ENCODE assay signal across 8 cellular contexts in the genomic region with DNA sequence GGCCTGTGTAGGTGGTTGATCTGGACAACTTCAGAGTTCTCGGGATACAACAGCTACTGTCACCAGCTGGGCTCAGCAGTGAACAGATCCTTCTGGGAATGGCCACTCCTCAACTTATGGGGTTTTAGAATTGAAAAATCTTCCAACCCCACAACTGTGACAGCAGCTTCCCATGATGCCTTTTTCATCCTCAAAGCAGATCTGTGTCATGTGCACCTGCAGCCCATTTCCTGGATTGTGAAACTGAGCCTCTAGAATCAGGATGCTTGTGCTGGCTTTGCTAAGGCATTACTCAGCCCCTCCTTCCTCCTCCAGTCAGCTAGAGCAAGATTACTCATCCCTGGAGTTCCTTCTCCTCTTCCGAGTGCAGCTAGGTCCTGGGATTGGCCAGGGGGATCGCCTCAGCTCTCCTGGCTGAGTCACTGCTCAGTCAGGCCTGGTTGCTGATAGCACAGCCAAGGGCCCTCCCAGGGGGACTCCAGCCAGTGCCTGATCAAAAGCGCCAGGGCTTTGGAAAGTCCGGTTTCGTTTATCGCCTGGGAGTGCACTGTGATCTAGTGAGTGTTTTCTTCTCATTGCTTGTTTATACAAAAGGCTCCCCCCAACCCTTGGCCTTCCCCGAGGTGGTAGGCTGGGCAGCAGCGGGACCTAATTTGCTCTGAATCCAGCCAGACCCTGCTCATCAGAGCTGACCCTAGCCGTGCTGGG. TPM values are rescaled to one million over a fixed set of nuclear protein-coding genes. Genes with fewer than 3 reads are reported as not detected.
DNase-seq lines count a peak whose midpoint lies in the region; ATAC-seq lines count a peak whose summit lies in the region.

No MANE protein-coding gene starts in this region.

- peak overlapping the region in 1 of 2 donors; percentile 31 for H3K4me3 ChIP-seq in aorta (ENCODE audit: low read length in 2 of 2)

- H3K4me1 ChIP-seq in aorta (ENCODE audit: control insufficient read depth in 1 of 2, insufficient read depth in 2 of 2, low read length in 2 of 2): peaks cover 0 to 5% of the 10 kb centered on the region in 2 donors

- intact Hi-C loops in left cardiac atrium (cut with DNase I) (loop anchor here in 1 of 2 donors (10.0 kb wide), 1 partner anchor 49 kb away; no protein-coding TSS in a partner anchor), aorta (cut with DNase I) (no loop called here)

- H3K36me3 ChIP-seq in aorta (ENCODE audit: control insufficient read depth in 1 of 2, insufficient read depth in 2 of 2, low read length in 1 of 2): no peaks in the 10 kb centered on the region

- H3K27me3 ChIP-seq in aorta (ENCODE audit: control insufficient read depth in 1 of 2, insufficient read depth in 2 of 2, low read length in 1 of 2): no peaks in the 10 kb centered on the region

- ATAC-seq in GM18502 (IDR thresholded peaks at IDR 0.05; ENCODE audit: poor library complexity, unreplicated experiment) (peak; percentile 66), HG02943 (IDR thresholded peaks at IDR 0.05; ENCODE audit: low read depth, unreplicated experiment) (peak; percentile 37), left cardiac atrium (peak; percentile 84 to 95), aorta (ENCODE audit: low FRiP score) (peak; percentile 94)

- 12 to 13% methylated on average over 10 of the region's 10 CpGs for WGBS in aorta, 2 donors

- no peaks in the 10 kb centered on the region for H3K9me3 ChIP-seq in aorta (ENCODE audit: control insufficient read depth, low read length)

- no peak overlapping the region for H3K27ac ChIP-seq in aorta (ENCODE audit: low read depth in 1 of 2, low read length in 2 of 2)

- DNase-seq in NCI-H1694 (lab: John Stamatoyannopoulos, UW) (peak; percentile 87), T-helper 1 cell (peak; percentile 52 to 86 (median 63)), amniotic stem cell (lab: John Stamatoyannopoulos, UW) (peak; percentile 99), left cardiac atrium (peak; percentile 97), pulmonary artery endothelial cell (ENCODE audit: low read depth, low spot score) (peak; percentile 100), aorta (peak; percentile 97)

RNA-seq across cellular contexts. Expression of a gene that starts 2.4 kb away (rescaled TPM):
- 10 to 100 TPM; 38.7 to 69.1 TPM for total RNA-seq in left cardiac atrium
- 43.1 and 52.3 TPM in 2 replicates for total RNA-seq in pulmonary artery endothelial cell
- total RNA-seq in aorta: 10 to 100 TPM; 32.8 to 54.0 TPM
- 10 to 100 TPM in 1 of 2 donors, 1 to 10 TPM in 1; 4.4 to 13.3 TPM for polyA plus RNA-seq in aorta

Comparison
In these comparisons a context has a peak if more than half of its experiments do, and no peak if none do; other contexts are left out.
1. ATAC-seq: peak in every context shown above with its lines; median percentile 94 in aorta; 90 in left cardiac atrium; 66 in GM18502; 37 in HG02943.